ENCODE assay signal across 16 cellular contexts in the genomic region with DNA sequence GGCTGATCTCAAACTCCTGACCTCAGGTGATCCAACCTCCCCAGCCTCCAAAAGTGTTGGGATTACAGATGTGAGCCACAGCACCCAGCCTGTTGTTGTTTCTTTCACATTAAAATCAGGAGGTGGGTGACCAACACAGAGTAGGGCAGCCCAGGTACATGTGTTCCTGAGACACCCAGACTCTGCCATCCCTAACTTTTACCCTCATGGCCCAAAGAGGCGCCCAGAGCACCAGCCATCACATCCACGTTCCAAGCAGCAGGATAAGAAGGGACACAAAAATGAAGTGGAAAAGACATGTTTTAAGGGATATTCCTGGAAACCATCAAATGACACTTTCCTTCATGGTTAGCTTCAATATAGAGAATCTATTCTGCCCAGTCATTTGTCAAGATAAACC.
A peak's percentile ranks its signal among the peaks of the same experiment; 100 is the strongest.
DNase-seq lines count a peak whose midpoint lies in the region; ATAC-seq and TF ChIP-seq lines count a peak whose summit lies in the region.
"Had no signal": no experiment of that assay in that cellular context is flagged by ENCODE, and none has a peak within 500 bp of the region (broad histone marks: within the 10 kb centered on the region; RNA-seq: fewer than 3 reads in every experiment).

No MANE protein-coding gene starts in this region.

- H3K36me3 ChIP-seq in aorta (ENCODE audit: control insufficient read depth in 1 of 2, insufficient read depth in 2 of 2, low read length in 1 of 2) (no peaks in the 10 kb centered on the region), transverse colon (no peaks in the 10 kb centered on the region)
- H3K36me3 ChIP-seq: left lung, neutrophil had no signal

- no peak for TF ChIP-seq CTCF in WTC11 (IDR thresholded peaks at IDR 0.05)
- TF ChIP-seq CTCF in transverse colon (IDR thresholded peaks at IDR 0.05): no peak

- H3K4me1 Mint-ChIP-seq in activated naive CD4-positive, alpha-beta T cell treated with anti-CD3 and anti-CD28 coated beads, Interleukin-2, amount 10 ng/mL, durations not matched to agents 7 days and 5 days: peaks cover 71% of the 10 kb centered on the region
- H3K4me1 Mint-ChIP-seq in WTC11 (peaks cover 28% of the 10 kb centered on the region), immature natural killer cell (peaks cover 53 to 62% of the 10 kb centered on the region in 2 donors)

- intact Hi-C loops in aorta (cut with DNase I): loop anchor here (10.0 kb wide), 2 partner anchors 290 to 710 kb away; no protein-coding TSS in a partner anchor
- intact Hi-C loops in transverse colon (cut with DNase I; ENCODE audit: low total_unique reads): no loop called here

- DNase-seq in activated naive CD4-positive, alpha-beta T cell treated with anti-CD3 and anti-CD28 coated beads, Interleukin-2, amount 10 ng/mL, durations not matched to agents 7 days and 5 days: no peak
- no peak for DNase-seq in activated naive CD4-positive, alpha-beta T cell (lab: John Stamatoyannopoulos, UW)
- no peak for DNase-seq in WTC11 (ENCODE audit: low spot score)
- DNase-seq in immature natural killer cell: no peak
- DNase-seq in aorta: no peak
- no peak for DNase-seq in transverse colon
- DNase-seq: amniotic stem cell; caudate nucleus; effector CD8-positive, alpha-beta T cell; glutamatergic neuron; KBM-7; left lung; NCI-H1694; NCI-H2227 treated with DMSO at 0.1 percent for 48 hours had no signal

- H3K27me3 ChIP-seq in aorta (ENCODE audit: control insufficient read depth in 1 of 2, insufficient read depth in 2 of 2, low read length in 1 of 2) (no peaks in the 10 kb centered on the region), transverse colon (no peaks in the 10 kb centered on the region)
- H3K27me3 ChIP-seq: left lung had no signal

- no peak for TF ChIP-seq EP300 in transverse colon (IDR thresholded peaks at IDR 0.05; ENCODE audit: low read depth)

- H3K9me3 Mint-ChIP-seq in activated naive CD4-positive, alpha-beta T cell treated with anti-CD3 and anti-CD28 coated beads, Interleukin-2, amount 10 ng/mL, durations not matched to agents 7 days and 5 days: peaks cover 9% of the 10 kb centered on the region
- peaks cover 6% of the 10 kb centered on the region for H3K9me3 Mint-ChIP-seq in WTC11
- no peaks in the 10 kb centered on the region for H3K9me3 Mint-ChIP-seq in immature natural killer cell

- WGBS in aorta, 2 donors: 98 to 100% methylated on average over 2 of the region's 2 CpGs
- 91 to 100% methylated on average over 1 to 2 of the region's 2 CpGs for WGBS in transverse colon (ENCODE audit: low coverage in 1 of 2), 2 donors

- no peak overlapping the region for H3K4me3 ChIP-seq in aorta (ENCODE audit: low read length in 2 of 2)
- no peak overlapping the region for H3K4me3 ChIP-seq in transverse colon
- H3K4me3 ChIP-seq: left lung had no signal

- ATAC-seq in WTC11 (no peak), aorta (ENCODE audit: low FRiP score) (no peak), HG02981 (IDR thresholded peaks at IDR 0.05; ENCODE audit: unreplicated experiment) (no peak)
- ATAC-seq: left lung had no signal

- H3K27me3 Mint-ChIP-seq in activated naive CD4-positive, alpha-beta T cell treated with anti-CD3 and anti-CD28 coated beads, Interleukin-2, amount 10 ng/mL, durations not matched to agents 7 days and 5 days: peaks cover 4% of the 10 kb centered on the region
- H3K27me3 Mint-ChIP-seq in WTC11 (ENCODE audit: low read depth) (peaks cover 3% of the 10 kb centered on the region; the same call in 1 of the 2 replicates), immature natural killer cell (ENCODE audit: low read depth in 3 of 3) (peaks cover 11 to 14% (median 11%) of the 10 kb centered on the region in 3 donors)

- CTCF ChIA-PET in activated naive CD4-positive, alpha-beta T cell treated with anti-CD3 and anti-CD28 coated beads, Interleukin-2, amount 10 ng/mL, durations not matched to agents 7 days and 5 days (lab: Charles Lee): no interaction called here
- CTCF ChIA-PET in WTC11 (lab: Charles Lee): no interaction called here

- POLR2A ChIA-PET in WTC11 (lab: Charles Lee): interaction anchor here (0.7 kb wide), 1 partner anchor 394 kb away, joined by 3 read pairs; no protein-coding TSS in a partner anchor

- no peak for TF ChIP-seq POLR2A in transverse colon (IDR thresholded peaks at IDR 0.05)

- peak overlapping the region; percentile 22 for H3K27ac Mint-ChIP-seq in activated naive CD4-positive, alpha-beta T cell treated with anti-CD3 and anti-CD28 coated beads, Interleukin-2, amount 10 ng/mL, durations not matched to agents 7 days and 5 days
- H3K27ac Mint-ChIP-seq in WTC11: no peak overlapping the region
- H3K27ac Mint-ChIP-seq in immature natural killer cell: peak overlapping the region; percentile 24 to 82 (median 74)

- H3K9me3 ChIP-seq in aorta (ENCODE audit: control insufficient read depth, low read length) (no peaks in the 10 kb centered on the region), transverse colon (peaks cover 0 to 2% of the 10 kb centered on the region in 2 donors)
- H3K9me3 ChIP-seq: neutrophil had no signal

- in situ Hi-C loops in transverse colon (cut with MboI; ENCODE audit: low pct_ligation_motif_present in 1 of 4, low pct_unique_long_range_greater_than_20kb in 1 of 4, low sequenced_read_pairs in 3 of 4): no loop called here

- H3K36me3 Mint-ChIP-seq in activated naive CD4-positive, alpha-beta T cell treated with anti-CD3 and anti-CD28 coated beads, Interleukin-2, amount 10 ng/mL, durations not matched to agents 7 days and 5 days: peaks cover 8% of the 10 kb centered on the region
- H3K36me3 Mint-ChIP-seq in WTC11: 0 out of 2 replicates have a peak, but pooled peaks cover 3% of the 10 kb centered on the region
- no peaks in the 10 kb centered on the region for H3K36me3 Mint-ChIP-seq in immature natural killer cell

- H3K4me1 ChIP-seq in aorta (ENCODE audit: control insufficient read depth in 1 of 2, insufficient read depth in 2 of 2, low read length in 2 of 2) (peaks cover 0 to 6% of the 10 kb centered on the region in 2 donors), transverse colon (peaks cover 0 to 13% (median 2%) of the 10 kb centered on the region in 4 donors)
- H3K4me1 ChIP-seq: left lung had no signal

- no peak overlapping the region for H3K4me3 Mint-ChIP-seq in activated naive CD4-positive, alpha-beta T cell treated with anti-CD3 and anti-CD28 coated beads, Interleukin-2, amount 10 ng/mL, durations not matched to agents 7 days and 5 days
- H3K4me3 Mint-ChIP-seq in WTC11: no peak overlapping the region
- H3K4me3 Mint-ChIP-seq in immature natural killer cell: peak overlapping the region in 2 of 5 donors; percentile 50 to 67

- peak overlapping the region; percentile 10 to 39 for H3K27ac ChIP-seq in aorta (ENCODE audit: low read depth in 1 of 2, low read length in 2 of 2)
- peak overlapping the region in 1 of 4 donors; percentile 64 for H3K27ac ChIP-seq in transverse colon
- H3K27ac ChIP-seq: left lung, neutrophil had no signal

TF ChIP-seq in WTC11, 78 proteins besides CTCF, POLR2A, EP300 and RAD21:
- TF ChIP-seq E2F5 (CRISPR knock-in tag; IDR thresholded peaks at IDR 0.05) (no peak), HMGA2 (CRISPR knock-in tag; IDR thresholded peaks at IDR 0.05) (no peak), GTF2I (CRISPR knock-in tag; conservative IDR thresholded peaks at IDR 0.05) (peak; percentile 78; the same call in 1 of the 2 replicates)
